Comparison of ENCODE assay signal across 8 cellular contexts in the genomic region with DNA sequence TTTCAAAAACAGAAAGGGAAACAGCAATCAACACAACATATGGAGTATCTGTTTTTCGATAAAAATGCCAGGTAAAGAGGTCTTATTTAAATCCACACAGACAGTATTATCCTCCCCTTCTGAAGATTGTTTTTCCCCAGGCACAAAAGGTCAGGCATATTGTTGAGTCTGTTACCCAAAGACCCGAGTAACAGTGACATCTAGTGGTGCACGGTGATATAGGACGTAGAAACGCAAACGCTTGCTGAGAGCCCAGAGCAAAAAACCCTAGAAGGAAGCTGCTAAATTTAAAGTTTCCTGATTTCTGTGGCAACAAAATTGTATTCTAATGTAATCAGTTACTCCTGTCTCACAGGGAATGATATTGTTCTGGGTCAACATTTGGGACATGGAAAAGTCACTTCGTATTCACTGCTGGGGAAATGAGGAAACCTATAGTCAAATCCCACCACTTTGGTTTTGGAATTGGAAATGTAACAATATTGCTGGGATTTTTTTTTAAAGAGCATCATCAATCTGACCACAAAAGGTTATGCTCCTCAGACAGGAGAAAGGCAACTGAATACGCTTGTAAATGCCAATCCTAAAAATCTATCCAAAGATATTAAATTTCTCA.
DNase-seq lines count a peak whose midpoint lies in the region; ATAC-seq lines count a peak whose summit lies in the region.

No MANE protein-coding gene starts in this region.

- no peak overlapping the region for H2BK15ac ChIP-seq in mesenchymal stem cell (ENCODE audit: low read depth, poor library complexity, severe bottlenecking)

- H3K4me3 Mint-ChIP-seq in effector memory CD8-positive, alpha-beta T cell, result peak overlapping the region in 1 of 2 donors; percentile 30

- H2BK5ac ChIP-seq in mesenchymal stem cell (ENCODE audit: low read depth, low read length, poor library complexity, severe bottlenecking), result no peak overlapping the region

- H3K9ac ChIP-seq in mesenchymal stem cell (ENCODE audit: low read length), result peak overlapping the region; percentile 66

- no peak overlapping the region for H3K27ac ChIP-seq in mesenchymal stem cell (ENCODE audit: low read length, poor library complexity, severe bottlenecking)

- H3K36me3 ChIP-seq in mesenchymal stem cell (ENCODE audit: control insufficient read depth in 1 of 2, insufficient read depth in 2 of 2, low read depth in 1 of 2, low read length in 2 of 2), result no peaks in the 10 kb centered on the region

- H2AK5ac ChIP-seq in mesenchymal stem cell (ENCODE audit: low read length, severe bottlenecking), result no peak overlapping the region

- H3K14ac ChIP-seq in mesenchymal stem cell (ENCODE audit: low read length in 2 of 2), result no peak overlapping the region

- DNase-seq in COLO829 (ENCODE audit: low spot score), result peak; percentile 74
- peak; percentile 96 for DNase-seq in NCI-H524 treated with DMSO at 0.1 percent for 48 hours (lab: John Stamatoyannopoulos, UW)
- DNase-seq in activated CD4-positive, alpha-beta T cell treated with anti-CD3 and anti-CD28 coated beads, Interleukin-2, amount 50 U/mL, for 24 hours (ENCODE audit: low read depth in 1 of 2, low spot score in 1 of 2), result peak; percentile 16 to 59
- DNase-seq in effector memory CD8-positive, alpha-beta T cell, result peak; percentile 52 to 59 (median 57)
- DNase-seq in mesenchymal stem cell, result peak; percentile 75
- peak; percentile 45 for DNase-seq in stimulated activated CD8-positive, alpha-beta memory T cell treated with anti-CD3 and anti-CD28 coated beads, Interleukin-7, amount 100 ng/mL, for 24 hours (ENCODE audit: low read depth)

- 20% methylated on average over 7 of the region's 8 CpGs for WGBS in mesenchymal stem cell

- H4K91ac ChIP-seq in mesenchymal stem cell (ENCODE audit: low read length), result no peak overlapping the region

- no peak overlapping the region for H3K4me2 ChIP-seq in mesenchymal stem cell (ENCODE audit: low read length, poor library complexity, severe bottlenecking)

- H3K4me1 ChIP-seq in mesenchymal stem cell (ENCODE audit: control insufficient read depth, insufficient read depth, low read depth, low read length), result no peaks in the 10 kb centered on the region

- H3K18ac ChIP-seq in mesenchymal stem cell (ENCODE audit: low read depth in 1 of 2, low read length in 2 of 2), result no peak overlapping the region

- no peaks in the 10 kb centered on the region for H3K9me3 Mint-ChIP-seq in effector memory CD8-positive, alpha-beta T cell

- H3K27me3 ChIP-seq in mesenchymal stem cell (ENCODE audit: control insufficient read depth in 1 of 2, insufficient read depth in 1 of 2, low read length in 2 of 2), result no peaks in the 10 kb centered on the region

- no peaks in the 10 kb centered on the region for H3K79me1 ChIP-seq in mesenchymal stem cell (replicated peaks; ENCODE audit: low read length, poor library complexity, severe bottlenecking)

- peak; percentile 96 for ATAC-seq in GM19455 (IDR thresholded peaks at IDR 0.05; ENCODE audit: unreplicated experiment)
- ATAC-seq in HG03520 (IDR thresholded peaks at IDR 0.05; ENCODE audit: unreplicated experiment), result peak; percentile 86
- ATAC-seq in effector memory CD8-positive, alpha-beta T cell (replicated peaks), result peak; percentile 72

- H3K4me1 Mint-ChIP-seq in effector memory CD8-positive, alpha-beta T cell (ENCODE audit: low read depth in 2 of 2), result peaks cover 6 to 11% of the 10 kb centered on the region in 2 donors

- H3K36me3 Mint-ChIP-seq in effector memory CD8-positive, alpha-beta T cell (ENCODE audit: insufficient read depth), result peaks cover 3% of the 10 kb centered on the region

- H2BK120ac ChIP-seq in mesenchymal stem cell (ENCODE audit: low read depth, low read length), result no peak overlapping the region

- no peak overlapping the region for H2BK12ac ChIP-seq in mesenchymal stem cell (ENCODE audit: low read length in 2 of 2)

- no peak overlapping the region for H4K8ac ChIP-seq in mesenchymal stem cell (ENCODE audit: low read length)

- no peak overlapping the region for H3K4me3 ChIP-seq in mesenchymal stem cell (ENCODE audit: insufficient read depth in 1 of 2, low read depth in 1 of 2, low read length in 2 of 2)

- H2AFZ ChIP-seq in mesenchymal stem cell (ENCODE audit: low read depth, low read length), result no peak overlapping the region

- H3K9me3 ChIP-seq in mesenchymal stem cell (ENCODE audit: control insufficient read depth, low read length), result no peaks in the 10 kb centered on the region

- H3K27me3 Mint-ChIP-seq in effector memory CD8-positive, alpha-beta T cell, result peaks cover 7 to 14% of the 10 kb centered on the region in 2 donors

- H3K4ac ChIP-seq in mesenchymal stem cell (ENCODE audit: low read depth in 1 of 2, low read length in 2 of 2), result no peak overlapping the region

- H3K23ac ChIP-seq in mesenchymal stem cell (ENCODE audit: low read length in 2 of 2), result no peak overlapping the region

- peak overlapping the region in 1 of 2 donors; percentile 9 for H3K27ac Mint-ChIP-seq in effector memory CD8-positive, alpha-beta T cell

Comparison
In these comparisons a context has a peak if more than half of its experiments do, and no peak if none do; other contexts are left out.
1. DNase-seq: peak in every context shown above with its lines; median percentile 96 in NCI-H524 treated with DMSO at 0.1 percent for 48 hours; 75 in mesenchymal stem cell; 74 in COLO829; 57 in effector memory CD8-positive, alpha-beta T cell; 45 in stimulated activated CD8-positive, alpha-beta memory T cell treated with anti-CD3 and anti-CD28 coated beads, Interleukin-7, amount 100 ng/mL, for 24 hours; 38 in activated CD4-positive, alpha-beta T cell treated with anti-CD3 and anti-CD28 coated beads, Interleukin-2, amount 50 U/mL, for 24 hours.